8 cellular contexts compared by ENCODE assay signal in genomic region chr4:52911684-52912294, GRCh38. TPM values are rescaled to one million over a fixed set of nuclear protein-coding genes. Genes with fewer than 3 reads are reported as not detected.
A peak's percentile ranks its signal among the peaks of the same experiment; 100 is the strongest.
DNase-seq lines count a peak whose midpoint lies in the region; ATAC-seq, FAIRE-seq and TF ChIP-seq lines count a peak whose summit lies in the region.

No MANE protein-coding gene starts in this region.

- no peak overlapping the region for H3K18ac ChIP-seq in H1 (ENCODE audit: extremely low read depth, low read length)

- H2BK20ac ChIP-seq in H1 (ENCODE audit: low read length): no peak overlapping the region

- no peaks in the 10 kb centered on the region for H3K27me3 Mint-ChIP-seq in activated CD4-positive, alpha-beta memory T cell treated with anti-CD3 and anti-CD28 coated beads, Interleukin-2, amount 10 ng/mL, durations not matched to agents 7 days and 5 days

- peak; percentile 71 for DNase-seq in AG20443 (ENCODE audit: low spot score)
- peak; percentile 50 for DNase-seq in NCI-H748 treated with DMSO at 0.1 percent for 48 hours (lab: John Stamatoyannopoulos, UW)
- peak; percentile 74 for DNase-seq in activated CD4-positive, alpha-beta memory T cell treated with anti-CD3 and anti-CD28 coated beads, Interleukin-2, amount 10 ng/mL, durations not matched to agents 7 days and 5 days
- DNase-seq in H1 (ENCODE audit: low read depth in 1 of 2, low spot score in 2 of 2): peak; percentile 59 to 95
- peak; percentile 81 for DNase-seq in myocyte (ENCODE audit: low read depth)
- DNase-seq in stimulated activated naive CD4-positive, alpha-beta T cell (lab: John Stamatoyannopoulos, UW): peak; percentile 2 to 42 (median 28)

- H3K9me3 Mint-ChIP-seq in activated CD4-positive, alpha-beta memory T cell treated with anti-CD3 and anti-CD28 coated beads, Interleukin-2, amount 10 ng/mL, durations not matched to agents 7 days and 5 days: no peaks in the 10 kb centered on the region

- CTCF ChIA-PET in activated CD4-positive, alpha-beta memory T cell treated with anti-CD3 and anti-CD28 coated beads, Interleukin-2, amount 10 ng/mL, durations not matched to agents 7 days and 5 days (lab: Charles Lee): interaction anchor here (0.6 to 3.7 kb wide), 16 partner anchors 9 to 366 kb away, joined by 3 to 23 read pairs (median 4); no protein-coding TSS in a partner anchor
- CTCF ChIA-PET in H1 (lab: Charles Lee; ENCODE audit: partially characterized antibody): interaction anchor here (0.7 to 3.1 kb wide), 36 partner anchors 9 to 367 kb away, joined by 3 to 11 read pairs (median 4); no protein-coding TSS in a partner anchor

- no peaks in the 10 kb centered on the region for H3K23me2 ChIP-seq in H1 (ENCODE audit: low read depth, low read length)

- no peak overlapping the region for H3K56ac ChIP-seq in H1 (replicated peaks; ENCODE audit: insufficient read length, low read depth, low read length)

- H3K4me1 ChIP-seq in H1 (replicated peaks in 1 of 4; ENCODE audit: control insufficient read depth in 3 of 4, insufficient read depth in 4 of 4, low read length in 3 of 4): peaks cover 0 to 3% (median 0%) of the 10 kb centered on the region in 4 experiments; a peak in 2 of 7 replicates

- no peak overlapping the region for H2BK12ac ChIP-seq in H1 (ENCODE audit: low read depth, low read length)

- no peak overlapping the region for H3K14ac ChIP-seq in H1 (ENCODE audit: insufficient read length)

- peak; percentile 71 to 80 for TF ChIP-seq RAD21 in H1 (IDR thresholded peaks at IDR 0.05 in 1 of 2, conservative IDR thresholded peaks at IDR 0.05 in 1 of 2; ENCODE audit: low read depth in 2 of 2, low read length in 2 of 2)

- H4K5ac ChIP-seq in H1 (ENCODE audit: insufficient read length, low read depth, low read length): no peak overlapping the region

- no peaks in the 10 kb centered on the region for H3K79me1 ChIP-seq in H1 (ENCODE audit: low read depth, low read length)

- H2BK5ac ChIP-seq in H1 (ENCODE audit: low read depth, low read length): no peak overlapping the region

- POLR2A ChIA-PET in activated CD4-positive, alpha-beta memory T cell treated with anti-CD3 and anti-CD28 coated beads, Interleukin-2, amount 10 ng/mL, durations not matched to agents 7 days and 5 days (lab: Charles Lee): no interaction called here
- POLR2A ChIA-PET in H1 (lab: Charles Lee; ENCODE audit: partially characterized antibody): no interaction called here

- no peak overlapping the region for H2AK5ac ChIP-seq in H1 (ENCODE audit: low read depth, low read length)

- H3K9me3 ChIP-seq in H1 (ENCODE audit: insufficient read depth in 2 of 2, low read depth in 1 of 2, low read length in 1 of 2): no peaks in the 10 kb centered on the region

- peaks cover 10% of the 10 kb centered on the region for H3K4me1 Mint-ChIP-seq in activated CD4-positive, alpha-beta memory T cell treated with anti-CD3 and anti-CD28 coated beads, Interleukin-2, amount 10 ng/mL, durations not matched to agents 7 days and 5 days

- TF ChIP-seq EP300 in H1 (IDR thresholded peaks at IDR 0.05; ENCODE audit: borderline replicate concordance in 1 of 2, low read depth in 2 of 2, low read length in 2 of 2): no peak

- no peak for TF ChIP-seq POLR2A in H1 (IDR thresholded peaks at IDR 0.05; ENCODE audit: control extremely low read depth in 1 of 2, low read depth in 2 of 2, low read length in 2 of 2)

- no peak overlapping the region for H3K4me2 ChIP-seq in H1 (ENCODE audit: insufficient read depth in 1 of 2, low read depth in 2 of 2, low read length in 2 of 2)

- H3K36me3 Mint-ChIP-seq in activated CD4-positive, alpha-beta memory T cell treated with anti-CD3 and anti-CD28 coated beads, Interleukin-2, amount 10 ng/mL, durations not matched to agents 7 days and 5 days (ENCODE audit: low read depth): no peaks in the 10 kb centered on the region

- no peak overlapping the region for H2BK120ac ChIP-seq in H1 (replicated peaks; ENCODE audit: low read depth, low read length)

- WGBS in H1 (ENCODE audit: extremely low coverage in 1 of 2, insufficient coverage in 1 of 2, insufficient read length in 1 of 2, insufficient replicate concordance in 2 of 2, low coverage in 1 of 2, low lambda C conversion rate in 2 of 2, missing lambda C conversion rate in 1 of 2), 2 experiments: 17% methylated on average over 3 of the region's 3 CpGs; no CpG with 5 or more reads in 1 of the 2 experiments

- H3K23ac ChIP-seq in H1 (ENCODE audit: insufficient read length): no peak overlapping the region

- H3K4me3 Mint-ChIP-seq in activated CD4-positive, alpha-beta memory T cell treated with anti-CD3 and anti-CD28 coated beads, Interleukin-2, amount 10 ng/mL, durations not matched to agents 7 days and 5 days: no peak overlapping the region

- H2AFZ ChIP-seq in H1 (ENCODE audit: low read length): no peak overlapping the region

- no peaks in the 10 kb centered on the region for H3K36me3 ChIP-seq in H1 (ENCODE audit: control insufficient read depth in 2 of 4, insufficient read depth in 4 of 4, low read length in 3 of 4)

- H3K27ac Mint-ChIP-seq in activated CD4-positive, alpha-beta memory T cell treated with anti-CD3 and anti-CD28 coated beads, Interleukin-2, amount 10 ng/mL, durations not matched to agents 7 days and 5 days: no peak overlapping the region

- FAIRE-seq in H1 (lab: Jason Lieb, UNC): peak; percentile 83

- ATAC-seq in GM18519 (IDR thresholded peaks at IDR 0.05; ENCODE audit: low FRiP score, unreplicated experiment) (peak; percentile 66), HG03342 (IDR thresholded peaks at IDR 0.05; ENCODE audit: unreplicated experiment) (peak; percentile 85)

- no peak overlapping the region for H3K4ac ChIP-seq in H1 (replicated peaks; ENCODE audit: insufficient read length, low read depth, low read length)

- H3K27me3 ChIP-seq in H1 (replicated peaks in 1 of 4; ENCODE audit: control insufficient read depth in 3 of 4, extremely low read depth in 1 of 4, insufficient read depth in 3 of 4, low read length in 3 of 4): no peaks in the 10 kb centered on the region

- no peaks in the 10 kb centered on the region for H4K20me1 ChIP-seq in H1 (replicated peaks in 1 of 2; ENCODE audit: control insufficient read depth in 1 of 2, insufficient read depth in 2 of 2, low read length in 2 of 2)

- H4K91ac ChIP-seq in H1 (replicated peaks; ENCODE audit: insufficient read length, low read length): no peak overlapping the region

- no peak overlapping the region for H3K4me3 ChIP-seq in H1 (ENCODE audit: extremely low read depth in 1 of 4, insufficient read depth in 2 of 4, low read depth in 3 of 4, low read length in 4 of 4)

- H3K79me2 ChIP-seq in H1 (ENCODE audit: control insufficient read depth in 1 of 2, insufficient read depth in 2 of 2, low read length in 2 of 2): no peaks in the 10 kb centered on the region

- H3K9ac ChIP-seq in H1 (replicated peaks in 1 of 4; ENCODE audit: extremely low read depth in 1 of 4, low read depth in 3 of 4, low read length in 3 of 4): no peak overlapping the region

- peak; percentile 74 to 93 (median 77) for TF ChIP-seq CTCF in H1 (IDR thresholded peaks at IDR 0.05; ENCODE audit: control extremely low read depth in 1 of 3, insufficient read depth in 1 of 3, low read depth in 1 of 3, low read length in 3 of 3)

- H2BK15ac ChIP-seq in H1 (ENCODE audit: low read length): no peak overlapping the region

- no peak overlapping the region for H4K8ac ChIP-seq in H1 (ENCODE audit: extremely low read depth, insufficient read depth, low read length)

- no peak overlapping the region for H3K27ac ChIP-seq in H1 (ENCODE audit: low read depth, low read length)

TF ChIP-seq in H1, 55 proteins besides CTCF, POLR2A, EP300 and RAD21:
- TF ChIP-seq ATF2 (IDR thresholded peaks at IDR 0.05; ENCODE audit: low read length) (no peak), YY1 (IDR thresholded peaks at IDR 0.05; ENCODE audit: low read depth, low read length) (peak; percentile 68; the same call in 1 of the 2 replicates)

RNA-seq across cellular contexts. Expression of gene RASL11B, which starts 49.7 kb away (rescaled TPM):
- total RNA-seq in activated CD4-positive, alpha-beta memory T cell treated with anti-CD3 and anti-CD28 coated beads, Interleukin-2, amount 10 ng/mL, durations not matched to agents 7 days and 5 days: under 1 TPM; 0.25 to 0.33 TPM
- total RNA-seq in H1 (2021; fragmentation: NEBNext Ultra II Directional; extraction: Animal tissue kit (Norgen Biotek cat#: 25700)): 71.4 and 75.5 TPM in 2 replicates
- 43.4 and 49.8 TPM in 2 replicates for polyA plus RNA-seq in H1 (2011; rRNA removed)
- polyA plus RNA-seq in H1 (2011; cell fraction: cytosol; rRNA removed): 56.0 TPM
- 36.6 TPM for polyA plus RNA-seq in H1 (2011; cell fraction: nucleus; rRNA removed)
- polyA plus RNA-seq in H1 (2012, experiment 1 of 2): 38.7 to 54.6 TPM (median 48.5 TPM) in 4 replicates
- 63.2 TPM for polyA plus RNA-seq in H1 (2012, experiment 2 of 2)
- 69.8 TPM for polyA plus RNA-seq in H1 (2013, experiment 1 of 2)
- polyA plus RNA-seq in H1 (2013, experiment 2 of 2): 72.4 TPM
- 63.6 and 88.9 TPM in 2 replicates for polyA minus RNA-seq in H1 (2011; rRNA and poly(A)+ RNA removed)
- polyA minus RNA-seq in H1 (2011; cell fraction: cytosol; rRNA and poly(A)+ RNA removed): 42.1 TPM
- 63.3 TPM for polyA minus RNA-seq in H1 (2011; cell fraction: nucleus; rRNA and poly(A)+ RNA removed)
- total RNA-seq in myocyte: 0.08 and 0.57 TPM in 2 replicates
- 0.18 TPM for polyA plus RNA-seq in myocyte (2012)

Comparison
In these comparisons a context has a peak if more than half of its experiments do, and no peak if none do; other contexts are left out.
1. DNase-seq: peak in every context shown above with its lines; median percentile 81 in myocyte; 77 in H1; 74 in activated CD4-positive, alpha-beta memory T cell treated with anti-CD3 and anti-CD28 coated beads, Interleukin-2, amount 10 ng/mL, durations not matched to agents 7 days and 5 days; 71 in AG20443; 50 in NCI-H748 treated with DMSO at 0.1 percent for 48 hours; 28 in stimulated activated naive CD4-positive, alpha-beta T cell.
2. RNA of gene RASL11B, which starts 49.7 kb away (total RNA-seq): 71.4 to 75.5 TPM in H1; 0.25 to 0.33 TPM in activated CD4-positive, alpha-beta memory T cell treated with anti-CD3 and anti-CD28 coated beads, Interleukin-2, amount 10 ng/mL, durations not matched to agents 7 days and 5 days and 0.08 to 0.57 TPM in myocyte; every median in the first group is over 10 times any median in the second.